Comparison of ENCODE assay signal across 23 cellular contexts in the genomic region with DNA sequence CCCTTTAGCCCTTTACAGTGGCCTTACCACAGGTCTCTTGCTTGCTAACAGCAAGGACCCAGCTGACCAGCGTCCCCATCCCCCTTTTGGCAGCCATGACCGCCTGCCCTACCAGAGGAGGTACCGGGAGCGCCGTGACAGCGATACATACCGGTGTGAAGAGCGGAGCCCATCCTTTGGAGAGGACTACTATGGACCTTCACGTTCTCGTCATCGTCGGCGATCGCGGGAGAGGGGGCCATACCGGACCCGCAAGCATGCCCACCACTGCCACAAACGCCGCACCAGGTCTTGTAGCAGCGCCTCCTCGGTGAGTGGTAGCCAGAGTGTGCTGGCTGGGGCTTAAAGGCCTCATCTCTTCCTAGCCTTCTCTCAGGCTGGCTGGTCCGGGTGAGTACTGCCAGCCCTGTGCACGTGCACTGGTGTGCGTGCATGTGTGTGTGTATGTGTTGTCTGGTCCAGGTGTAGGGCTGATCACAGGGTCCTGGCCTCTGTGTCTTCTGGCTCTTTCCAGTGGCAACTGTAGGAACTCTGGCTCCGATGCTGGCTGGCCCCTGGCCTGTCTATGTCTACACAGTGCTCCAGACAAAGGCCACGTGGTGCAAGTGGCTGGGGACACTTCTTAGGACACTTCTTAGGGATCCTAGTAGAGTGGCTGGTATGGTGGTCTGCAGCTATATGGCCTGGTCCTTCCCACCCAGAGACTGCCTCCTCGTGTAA. TPM values are rescaled to one million over a fixed set of nuclear protein-coding genes. Genes with fewer than 3 reads are reported as not detected.
DNase-seq lines count a peak whose midpoint lies in the region; ATAC-seq, FAIRE-seq and TF ChIP-seq lines count a peak whose summit lies in the region.
"Had no signal": no experiment of that assay in that cellular context is flagged by ENCODE, and none has a peak within 500 bp of the region (broad histone marks: within the 10 kb centered on the region; RNA-seq: fewer than 3 reads in every experiment).

No MANE protein-coding gene starts in this region.

- no peaks in the 10 kb centered on the region for H3K27me3 Mint-ChIP-seq in activated naive CD4-positive, alpha-beta T cell treated with anti-CD3 and anti-CD28 coated beads, Interleukin-2, amount 50 U/mL, for 24 hours
- H3K27me3 Mint-ChIP-seq in stimulated activated naive B cell treated with anti-CD40 and anti-IgM and Interleukin-4, amounts not matched to agents 10 μg/mL and 1 μg/mL and 100 μg/mL, for 72 hours: no peaks in the 10 kb centered on the region
- H3K27me3 Mint-ChIP-seq: B cell had no signal

- no peak for FAIRE-seq in kidney (lab: Jason Lieb, UNC)
- FAIRE-seq: H1, HTR-8/SVneo, islet of Langerhans had no signal

- ATAC-seq in stimulated activated naive B cell treated with anti-CD40 and anti-IgM and Interleukin-4, amounts not matched to agents 10 μg/mL and 1 μg/mL and 100 μg/mL, for 72 hours (replicated peaks): no peak
- no peak for ATAC-seq in HG03175 (IDR thresholded peaks at IDR 0.05; ENCODE audit: unreplicated experiment)

- H3K27ac ChIP-seq in VCaP: peak overlapping the region; percentile 99
- no peak overlapping the region for H3K27ac ChIP-seq in kidney (ENCODE audit: low read depth in 2 of 2, low read length in 2 of 2)
- no peak overlapping the region for H3K27ac ChIP-seq in MM.1S (ENCODE audit: low read length)
- H3K27ac ChIP-seq: neutrophil had no signal

- H4K20me1 ChIP-seq in MM.1S (ENCODE audit: insufficient read depth, low read length): peaks cover 18% of the 10 kb centered on the region; the same call in 1 of the 2 replicates

- no peaks in the 10 kb centered on the region for H3K27me3 ChIP-seq in MM.1S (replicated peaks; ENCODE audit: insufficient read depth, low read length)
- H3K27me3 ChIP-seq: neutrophil had no signal

- peaks cover 10% of the 10 kb centered on the region for H3K36me3 Mint-ChIP-seq in activated naive CD4-positive, alpha-beta T cell treated with anti-CD3 and anti-CD28 coated beads, Interleukin-2, amount 50 U/mL, for 24 hours
- H3K36me3 Mint-ChIP-seq in stimulated activated naive B cell treated with anti-CD40 and anti-IgM and Interleukin-4, amounts not matched to agents 10 μg/mL and 1 μg/mL and 100 μg/mL, for 72 hours: peaks cover 31 to 63% of the 10 kb centered on the region in 2 donors

- intact Hi-C loops in kidney (cut with DNase I): no loop called here

- H3K27ac Mint-ChIP-seq in activated naive CD4-positive, alpha-beta T cell treated with anti-CD3 and anti-CD28 coated beads, Interleukin-2, amount 50 U/mL, for 24 hours: peak overlapping the region; percentile 74
- H3K27ac Mint-ChIP-seq in stimulated activated naive B cell treated with anti-CD40 and anti-IgM and Interleukin-4, amounts not matched to agents 10 μg/mL and 1 μg/mL and 100 μg/mL, for 72 hours: peak overlapping the region; percentile 59

- no peak overlapping the region for H3K4me2 ChIP-seq in MM.1S (ENCODE audit: low read depth, low read length)

- H3F3A ChIP-seq in MM.1S (ENCODE audit: insufficient read depth, low read length): peaks cover 31% of the 10 kb centered on the region

- peaks cover 97% of the 10 kb centered on the region for H3K79me2 ChIP-seq in MM.1S (ENCODE audit: low read length)

- H3K4me1 ChIP-seq in kidney (ENCODE audit: control insufficient read depth in 1 of 2, insufficient read depth in 1 of 2, low read depth in 1 of 2, low read length in 2 of 2) (peaks cover 18 to 25% of the 10 kb centered on the region in 2 donors), MM.1S (ENCODE audit: low read length) (peaks cover 50% of the 10 kb centered on the region)

- no peak overlapping the region for H2AFZ ChIP-seq in MM.1S (ENCODE audit: low read length)

- H3K9me3 ChIP-seq in kidney (ENCODE audit: control insufficient read depth in 1 of 2, low read length in 2 of 2) (no peaks in the 10 kb centered on the region), MM.1S (replicated peaks; ENCODE audit: insufficient read depth, low read length) (no peaks in the 10 kb centered on the region)
- H3K9me3 ChIP-seq: mucosa of descending colon, neutrophil had no signal

- H3K4me1 Mint-ChIP-seq in activated naive CD4-positive, alpha-beta T cell treated with anti-CD3 and anti-CD28 coated beads, Interleukin-2, amount 50 U/mL, for 24 hours: peaks cover 63% of the 10 kb centered on the region
- H3K4me1 Mint-ChIP-seq in stimulated activated naive B cell treated with anti-CD40 and anti-IgM and Interleukin-4, amounts not matched to agents 10 μg/mL and 1 μg/mL and 100 μg/mL, for 72 hours: peaks cover 39 to 72% of the 10 kb centered on the region in 2 donors

- no peak for DNase-seq in activated naive CD4-positive, alpha-beta T cell treated with anti-CD3 and anti-CD28 coated beads, Interleukin-2, amount 50 U/mL, for 16 hours
- DNase-seq in kidney: peak; percentile 67
- no peak for DNase-seq in stimulated activated naive B cell treated with anti-CD40 and anti-IgM and Interleukin-4, amounts not matched to agents 10 μg/mL and 1 μg/mL and 100 μg/mL, for 72 hours
- DNase-seq in MM.1S: no peak
- DNase-seq in NK-92 treated with Interleukin-12 subunit alpha and Interleukin-12 subunit beta, amount 100 ng/mL, for 24 hours (lab: John Stamatoyannopoulos, UW): no peak
- DNase-seq: activated CD4-positive, alpha-beta T cell treated with anti-CD3 and anti-CD28 coated beads, Interleukin-2, amount 50 U/mL, for 48 hours; activated effector memory CD4-positive, alpha-beta T cell treated with anti-CD3 and anti-CD28 coated beads, Interleukin-2, amount 50 U/mL, for 16 hours; COR-L47; dermis blood vessel endothelial cell; Karpas-422; NCI-H2029 treated with DMSO at 0.1 percent for 48 hours; NCI-H226; NCI-H82; T-helper 9 cell had no signal

- H3K9me3 Mint-ChIP-seq in activated naive CD4-positive, alpha-beta T cell treated with anti-CD3 and anti-CD28 coated beads, Interleukin-2, amount 50 U/mL, for 24 hours: no peaks in the 10 kb centered on the region
- H3K9me3 Mint-ChIP-seq in stimulated activated naive B cell treated with anti-CD40 and anti-IgM and Interleukin-4, amounts not matched to agents 10 μg/mL and 1 μg/mL and 100 μg/mL, for 72 hours: no peaks in the 10 kb centered on the region

- no peak overlapping the region for H3K4me3 Mint-ChIP-seq in activated naive CD4-positive, alpha-beta T cell treated with anti-CD3 and anti-CD28 coated beads, Interleukin-2, amount 50 U/mL, for 24 hours
- H3K4me3 Mint-ChIP-seq in stimulated activated naive B cell treated with anti-CD40 and anti-IgM and Interleukin-4, amounts not matched to agents 10 μg/mL and 1 μg/mL and 100 μg/mL, for 72 hours: no peak overlapping the region

- TF ChIP-seq CTCF in VCaP (conservative IDR thresholded peaks at IDR 0.05): no peak
- TF ChIP-seq CTCF in kidney (IDR thresholded peaks at IDR 0.05; ENCODE audit: borderline replicate concordance, extremely low read depth, insufficient read depth): no peak
- TF ChIP-seq CTCF in MM.1S (IDR thresholded peaks at IDR 0.05; ENCODE audit: low read length): no peak

- H3K9me2 ChIP-seq in MM.1S (replicated peaks; ENCODE audit: insufficient read depth, low read length): no peaks in the 10 kb centered on the region

- H3K4me3 ChIP-seq in kidney (ENCODE audit: low read length in 2 of 2): no peak overlapping the region
- H3K4me3 ChIP-seq in MM.1S (ENCODE audit: low read length): no peak overlapping the region
- H3K4me3 ChIP-seq: mucosa of descending colon had no signal

- H3K36me3 ChIP-seq in kidney (ENCODE audit: control insufficient read depth in 1 of 2, insufficient read depth in 2 of 2, low read length in 2 of 2) (peaks cover 51 to 62% of the 10 kb centered on the region in 2 donors), MM.1S (replicated peaks; ENCODE audit: insufficient read depth, low read length) (peaks cover 19% of the 10 kb centered on the region; the same call in 1 of the 2 replicates)

- no peak overlapping the region for H3K9ac ChIP-seq in kidney (ENCODE audit: low read length in 2 of 2)
- no peak overlapping the region for H3K9ac ChIP-seq in MM.1S (ENCODE audit: low read length)

RNA-seq across cellular contexts. Expression of a gene that starts 4.4 kb away (rescaled TPM):
- 66.3 TPM for total RNA-seq in kidney
- polyA plus RNA-seq in kidney (ENCODE audit: insufficient read depth, low read depth, low replicate concordance): 54.1 TPM
